In the genomic region with DNA sequence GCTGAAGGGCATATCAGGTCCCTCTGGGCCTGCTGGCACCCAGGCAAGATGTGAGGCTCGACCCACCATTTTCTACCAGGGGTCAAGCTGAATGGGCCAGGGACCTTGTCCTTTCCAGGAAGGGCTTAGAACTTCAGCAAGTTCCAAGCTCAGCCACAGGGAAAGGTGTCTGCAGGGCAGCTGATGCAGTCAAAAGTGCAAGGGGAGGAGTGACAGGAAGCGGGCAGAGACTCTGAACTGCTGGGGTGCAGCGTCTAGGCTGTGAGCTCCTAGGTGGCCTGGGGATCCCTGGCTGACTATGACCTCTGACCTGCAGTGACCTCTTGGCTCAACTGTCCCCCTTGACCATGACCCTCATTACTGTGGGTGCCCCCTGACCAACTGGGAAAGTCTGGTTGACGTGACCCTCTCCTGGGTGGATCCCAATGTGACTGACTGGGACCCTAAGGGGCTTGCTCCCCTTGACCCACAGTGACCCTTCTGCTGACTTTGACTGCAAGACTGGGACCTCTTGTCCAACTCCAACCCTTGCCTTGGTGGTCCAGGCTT, we compare ENCODE assay signal across 15 cellular contexts. TPM values are rescaled to one million over a fixed set of nuclear protein-coding genes. Genes with fewer than 3 reads are reported as not detected.
A peak's percentile ranks its signal among the peaks of the same experiment; 100 is the strongest.
DNase-seq lines count a peak whose midpoint lies in the region; ATAC-seq and TF ChIP-seq lines count a peak whose summit lies in the region.
"Had no signal": no experiment of that assay in that cellular context is flagged by ENCODE, and none has a peak within 500 bp of the region (broad histone marks: within the 10 kb centered on the region; RNA-seq: fewer than 3 reads in every experiment).

No MANE protein-coding gene starts in this region.

- TF ChIP-seq POLR2A in uterus (IDR thresholded peaks at IDR 0.05), result no peak

- H3K27me3 ChIP-seq in H7 (ENCODE audit: control insufficient read depth, insufficient read depth, low read length), result no peaks in the 10 kb centered on the region
- H3K27me3 ChIP-seq in psoas muscle (ENCODE audit: insufficient read depth in 3 of 3, low read length in 2 of 3), result no peaks in the 10 kb centered on the region
- H3K27me3 ChIP-seq in CD8-positive, alpha-beta T cell (ENCODE audit: insufficient read depth, low read length), result no peaks in the 10 kb centered on the region
- H3K27me3 ChIP-seq in uterus, result no peaks in the 10 kb centered on the region

- peaks cover 19% of the 10 kb centered on the region for H3K4me1 ChIP-seq in psoas muscle
- H3K4me1 ChIP-seq in CD8-positive, alpha-beta T cell (ENCODE audit: insufficient read depth, low read length), result peaks cover 12% of the 10 kb centered on the region
- no peaks in the 10 kb centered on the region for H3K4me1 ChIP-seq in uterus

- no peaks in the 10 kb centered on the region for H3K36me3 ChIP-seq in H7 (replicated peaks; ENCODE audit: control insufficient read depth, insufficient read depth, low read length)
- H3K36me3 ChIP-seq in psoas muscle (ENCODE audit: insufficient read depth in 1 of 2, low read depth in 1 of 2), result peaks cover 0 to 4% of the 10 kb centered on the region in 2 donors
- H3K36me3 ChIP-seq in CD8-positive, alpha-beta T cell (ENCODE audit: insufficient read depth, low read length), result no peaks in the 10 kb centered on the region
- no peaks in the 10 kb centered on the region for H3K36me3 ChIP-seq in uterus

- 72 to 89% (median 81%) methylated on average over 4 of the region's 4 CpGs for WGBS in psoas muscle, 3 donors

- H3K4me3 Mint-ChIP-seq in activated CD8-positive, alpha-beta memory T cell treated with anti-CD3 and anti-CD28 coated beads, Interleukin-2, amount 10 ng/mL, durations not matched to agents 7 days and 5 days, result no peak overlapping the region
- no peak overlapping the region for H3K4me3 Mint-ChIP-seq in CD8-positive, alpha-beta T cell

- intact Hi-C loops in psoas muscle (cut with DNase I) (loop anchor here in 1 of 2 donors (5.0 kb wide), 1 partner anchor 37 kb away; no protein-coding TSS in a partner anchor), uterus (cut with DNase I; ENCODE audit: low total_unique reads) (no loop called here)
- intact Hi-C loops in CD8-positive, alpha-beta T cell (cut with DNase I, micrococcal nuclease), result no loop called here

- POLR2A ChIA-PET in CD8-positive, alpha-beta T cell (lab: Charles Lee), result no interaction called here

- ATAC-seq in activated CD8-positive, alpha-beta memory T cell treated with anti-CD3 and anti-CD28 coated beads, Interleukin-2, amount 10 ng/mL, durations not matched to agents 7 days and 5 days, result peak; percentile 56
- no peak for ATAC-seq in psoas muscle
- no peak for ATAC-seq in CD8-positive, alpha-beta T cell

- H3K27ac Mint-ChIP-seq in activated CD8-positive, alpha-beta memory T cell treated with anti-CD3 and anti-CD28 coated beads, Interleukin-2, amount 10 ng/mL, durations not matched to agents 7 days and 5 days, result no peak overlapping the region
- no peak overlapping the region for H3K27ac Mint-ChIP-seq in CD8-positive, alpha-beta T cell

- H3K27ac ChIP-seq in angular gyrus (ENCODE audit: low read depth, low read length) (peak overlapping the region; percentile 67), psoas muscle (peak overlapping the region; percentile 87), uterus (no peak overlapping the region)
- H3K27ac ChIP-seq in CD8-positive, alpha-beta T cell (ENCODE audit: low read depth, low read length), result no peak overlapping the region
- H3K27ac ChIP-seq: PC-9 had no signal

- no peak overlapping the region for H3K4me3 ChIP-seq in H7 (ENCODE audit: insufficient read depth, low read depth, low read length)
- no peak overlapping the region for H3K4me3 ChIP-seq in psoas muscle
- H3K4me3 ChIP-seq in CD8-positive, alpha-beta T cell (ENCODE audit: low read depth, low read length), result no peak overlapping the region
- H3K4me3 ChIP-seq in uterus, result no peak overlapping the region
- H3K4me3 ChIP-seq: PC-9 had no signal

- TF ChIP-seq CTCF in psoas muscle (IDR thresholded peaks at IDR 0.05) (no peak), uterus (IDR thresholded peaks at IDR 0.05) (no peak)
- TF ChIP-seq CTCF in CD8-positive, alpha-beta T cell (IDR thresholded peaks at IDR 0.05), result no peak

- H3K9me3 Mint-ChIP-seq in activated CD8-positive, alpha-beta memory T cell treated with anti-CD3 and anti-CD28 coated beads, Interleukin-2, amount 10 ng/mL, durations not matched to agents 7 days and 5 days (ENCODE audit: low read depth), result no peaks in the 10 kb centered on the region
- H3K9me3 Mint-ChIP-seq in CD8-positive, alpha-beta T cell, result no peaks in the 10 kb centered on the region

- CTCF ChIA-PET in activated CD8-positive, alpha-beta memory T cell treated with anti-CD3 and anti-CD28 coated beads, Interleukin-2, amount 10 ng/mL, durations not matched to agents 7 days and 5 days (lab: Charles Lee), result interaction anchor here (0.8 to 2.3 kb wide), 3 partner anchors 9 to 403 kb away, joined by 4 to 11 read pairs (median 8); a partner anchor contains a TSS
- CTCF ChIA-PET in CD8-positive, alpha-beta T cell (lab: Charles Lee), result interaction anchor here (0.8 to 1.9 kb wide), 2 partner anchors 8 to 48 kb away, joined by 3 to 4 read pairs; no protein-coding TSS in a partner anchor

- no peaks in the 10 kb centered on the region for H3K36me3 Mint-ChIP-seq in activated CD8-positive, alpha-beta memory T cell treated with anti-CD3 and anti-CD28 coated beads, Interleukin-2, amount 10 ng/mL, durations not matched to agents 7 days and 5 days
- H3K36me3 Mint-ChIP-seq in CD8-positive, alpha-beta T cell, result no peaks in the 10 kb centered on the region

- no peak for DNase-seq in activated CD8-positive, alpha-beta memory T cell treated with anti-CD3 and anti-CD28 coated beads, Interleukin-2, amount 10 ng/mL, durations not matched to agents 7 days and 5 days
- no peak for DNase-seq in activated CD8-positive, alpha-beta memory T cell treated with anti-CD3 and anti-CD28 coated beads, Interleukin-2, amount 50 U/mL, for 48 hours
- peak; percentile 33 for DNase-seq in H7
- peak in 1 of 2 donors; percentile 32 for DNase-seq in psoas muscle
- no peak for DNase-seq in C1 segment of cervical spinal cord (lab: John Stamatoyannopoulos, UW)
- no peak for DNase-seq in CD8-positive, alpha-beta T cell
- DNase-seq in uterus, result no peak
- DNase-seq: Caco-2, NCI-H1417 treated with DMSO at 0.1 percent for 48 hours, NCI-H1930, NCI-H2171, NCI-H510A, NCI-H774, PC-9 had no signal

- H3K9me3 ChIP-seq in psoas muscle (no peaks in the 10 kb centered on the region), uterus (no peaks in the 10 kb centered on the region)
- H3K9me3 ChIP-seq in CD8-positive, alpha-beta T cell (ENCODE audit: low read length), result no peaks in the 10 kb centered on the region
- H3K9me3 ChIP-seq: Caco-2 had no signal

- H3K27me3 Mint-ChIP-seq in activated CD8-positive, alpha-beta memory T cell treated with anti-CD3 and anti-CD28 coated beads, Interleukin-2, amount 10 ng/mL, durations not matched to agents 7 days and 5 days, result peaks cover 5% of the 10 kb centered on the region
- no peaks in the 10 kb centered on the region for H3K27me3 Mint-ChIP-seq in CD8-positive, alpha-beta T cell (ENCODE audit: low read depth)

- H3K4me1 Mint-ChIP-seq in activated CD8-positive, alpha-beta memory T cell treated with anti-CD3 and anti-CD28 coated beads, Interleukin-2, amount 10 ng/mL, durations not matched to agents 7 days and 5 days, result peaks cover 30% of the 10 kb centered on the region
- H3K4me1 Mint-ChIP-seq in CD8-positive, alpha-beta T cell (ENCODE audit: low read depth), result peaks cover 4% of the 10 kb centered on the region

RNA-seq across cellular contexts. Expression of a gene that starts 14.4 kb away (rescaled TPM):
- 100 to 1,000 TPM in 1 of 2 experiments, 10 to 100 TPM in 1; 87.2 to 101 TPM for total RNA-seq in activated CD8-positive, alpha-beta memory T cell treated with anti-CD3 and anti-CD28 coated beads, Interleukin-2, amount 10 ng/mL, durations not matched to agents 7 days and 5 days
- total RNA-seq in H7 (2014; rRNA removed; shearing (Covaris generic)), result 193 and 204 TPM in 2 replicates
- total RNA-seq in psoas muscle (10 to 100 TPM; 56.3 to 95.5 (median 83.0) TPM), uterus (100 to 1,000 TPM in 1 of 4 donors, 10 to 100 TPM in 3; 18.2 to 137 (median 72.7) TPM)
- polyA plus RNA-seq in psoas muscle, result 100 to 1,000 TPM; 118 to 200 (median 181) TPM
- total RNA-seq in CD8-positive, alpha-beta T cell, result 10 to 100 TPM; 92.0 to 92.2 TPM

RNA-seq across cellular contexts. Expression of a gene that starts 42.5 kb away (rescaled TPM):
- total RNA-seq in activated CD8-positive, alpha-beta memory T cell treated with anti-CD3 and anti-CD28 coated beads, Interleukin-2, amount 10 ng/mL, durations not matched to agents 7 days and 5 days, result under 1 TPM in 1 of 2 experiments, not detected in 1; 0.77 TPM
- total RNA-seq in H7 (2014; rRNA removed; shearing (Covaris generic)), result not detected in 2 replicates
- total RNA-seq in psoas muscle, result under 1 TPM in 1 of 4 donors, not detected in 3; 0.88 TPM
- polyA plus RNA-seq in psoas muscle, result under 1 TPM in 2 of 3 donors, not detected in 1; 0.16 to 0.18 TPM
- under 1 TPM in 1 of 2 experiments, not detected in 1; 0.92 TPM for total RNA-seq in CD8-positive, alpha-beta T cell
- 1 to 10 TPM in 1 of 4 donors, not detected in 3; 7.9 TPM for total RNA-seq in uterus
- total RNA-seq: Caco-2, PC-9 had no signal

Comparison
In these comparisons a context has a peak if more than half of its experiments do, and no peak if none do; other contexts are left out.
1. H3K27ac ChIP-seq: peak in angular gyrus (single experiment) and psoas muscle (single experiment); none in CD8-positive, alpha-beta T cell (single experiment) and uterus (0 of 2).